Comparison of ENCODE assay signal across 9 cellular contexts in the genomic region with DNA sequence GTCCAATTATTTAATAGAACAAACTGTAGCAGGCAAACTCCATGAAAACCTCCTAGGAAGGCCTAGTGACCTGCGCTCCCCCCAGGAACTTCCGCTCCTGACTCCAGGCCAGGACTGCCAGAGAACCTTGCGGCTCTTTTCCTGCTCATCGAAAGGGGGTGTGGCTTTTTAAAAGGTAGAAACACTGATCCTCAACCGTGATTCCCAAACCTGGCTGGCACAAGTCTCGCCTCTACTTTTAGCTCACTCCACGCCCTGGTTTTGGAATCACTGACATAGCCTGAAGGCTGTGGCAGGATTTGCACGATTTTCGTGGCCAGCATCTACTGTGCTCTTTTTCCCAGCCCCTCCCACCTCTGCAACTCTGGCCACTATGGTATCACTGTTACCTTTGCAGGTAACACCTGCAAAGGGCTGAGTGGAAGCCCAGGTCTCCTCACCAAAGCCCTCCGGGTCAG. TPM values are rescaled to one million over a fixed set of nuclear protein-coding genes. Genes with fewer than 3 reads are reported as not detected.
DNase-seq lines count a peak whose midpoint lies in the region; ATAC-seq and TF ChIP-seq lines count a peak whose summit lies in the region.
"Had no signal": no experiment of that assay in that cellular context is flagged by ENCODE, and none has a peak within 500 bp of the region (broad histone marks: within the 10 kb centered on the region; RNA-seq: fewer than 3 reads in every experiment).

No MANE protein-coding gene starts in this region.

- H3K4me3 Mint-ChIP-seq in stimulated activated effector memory CD8-positive, alpha-beta T cell treated with anti-CD3 and anti-CD28 coated beads, Interleukin-12 subunit alpha, Interleukin-12 subunit beta, amount 100 ng/mL, for 72 hours = no peak overlapping the region

- no peaks in the 10 kb centered on the region for H3K9me2 ChIP-seq in PC-3 (replicated peaks; ENCODE audit: low read length)

- H3K4me3 ChIP-seq in PC-3 (ENCODE audit: low read length) = no peak overlapping the region
- no peak overlapping the region for H3K4me3 ChIP-seq in fibroblast of pulmonary artery (replicated peaks; ENCODE audit: low read depth, low read length)
- no peak overlapping the region for H3K4me3 ChIP-seq in osteoblast (ENCODE audit: insufficient read depth, low read length)

- DNase-seq in DMS153 treated with DMSO at 0.1 percent for 48 hours (lab: John Stamatoyannopoulos, UW; ENCODE audit: unreplicated experiment) (peak; percentile 93), PC-3 (no peak), fibroblast of pulmonary artery (ENCODE audit: low read depth) (peak; percentile 54), osteoblast (ENCODE audit: insufficient read length, low spot score, missing footprints) (no peak), NCI-H1105 (lab: John Stamatoyannopoulos, UW) (no peak), NCI-H774 (lab: John Stamatoyannopoulos, UW) (no peak)
- no peak for DNase-seq in stimulated activated effector memory CD8-positive, alpha-beta T cell treated with anti-CD3 and anti-CD28 coated beads, Interleukin-12 subunit alpha, Interleukin-12 subunit beta, amount 100 ng/mL, for 72 hours (ENCODE audit: low spot score in 2 of 2)
- DNase-seq: activated CD4-positive, CD25-positive, alpha-beta regulatory T cell had no signal

- no peaks in the 10 kb centered on the region for H3K4me1 Mint-ChIP-seq in stimulated activated effector memory CD8-positive, alpha-beta T cell treated with anti-CD3 and anti-CD28 coated beads, Interleukin-12 subunit alpha, Interleukin-12 subunit beta, amount 100 ng/mL, for 72 hours

- H3K36me3 Mint-ChIP-seq in stimulated activated effector memory CD8-positive, alpha-beta T cell treated with anti-CD3 and anti-CD28 coated beads, Interleukin-12 subunit alpha, Interleukin-12 subunit beta, amount 100 ng/mL, for 72 hours = no peaks in the 10 kb centered on the region

- POLR2A ChIA-PET in PC-3 (lab: Charles Lee; ENCODE audit: unreplicated experiment) = no interaction called here

- intact Hi-C loops in PC-3 (cut with micrococcal nuclease) = loop anchor here (5.0 kb wide), 1 partner anchor 43 kb away; a partner anchor contains a TSS

- no peak overlapping the region for H3K9ac ChIP-seq in PC-3 (ENCODE audit: low read length)

- H3K9me3 ChIP-seq in PC-3 (ENCODE audit: low read length) (no peaks in the 10 kb centered on the region), osteoblast (ENCODE audit: low read depth, low read length) (no peaks in the 10 kb centered on the region)

- TF ChIP-seq CTCF in PC-3 (conservative IDR thresholded peaks at IDR 0.05; ENCODE audit: low read depth, low read length) = no peak
- no peak for TF ChIP-seq CTCF in fibroblast of pulmonary artery (IDR thresholded peaks at IDR 0.05; ENCODE audit: low read length, missing control alignments)
- no peak for TF ChIP-seq CTCF in osteoblast (IDR thresholded peaks at IDR 0.05; ENCODE audit: extremely low read depth, low read depth, low read length)

- BruUV-seq in PC-3 (replicated peaks; lab: Mats Ljungman, UMichigan) = no TSS peak

- H3K79me2 ChIP-seq in PC-3 (ENCODE audit: low read length) (peaks cover 90% of the 10 kb centered on the region), osteoblast (ENCODE audit: insufficient read depth, low read length) (peaks cover 73% of the 10 kb centered on the region)

- CTCF ChIA-PET in PC-3 (lab: Charles Lee) = no interaction called here

- H3F3A ChIP-seq in PC-3 (ENCODE audit: low read length, unreplicated experiment) = peaks cover 11% of the 10 kb centered on the region

- H2AFZ ChIP-seq in PC-3 (ENCODE audit: low read length) (no peak overlapping the region), osteoblast (ENCODE audit: low read length) (no peak overlapping the region)

- H4K20me1 ChIP-seq in PC-3 (ENCODE audit: low read length) (no peaks in the 10 kb centered on the region), osteoblast (ENCODE audit: insufficient read depth, low read length) (no peaks in the 10 kb centered on the region)

- H3K4me2 ChIP-seq in PC-3 (ENCODE audit: low read length) (no peak overlapping the region), osteoblast (ENCODE audit: insufficient read depth, low read length) (no peak overlapping the region)

- no peak for ATAC-seq in PC-3
- no peak for ATAC-seq in stimulated activated effector memory CD8-positive, alpha-beta T cell treated with anti-CD3 and anti-CD28 coated beads, Interleukin-12 subunit alpha, Interleukin-12 subunit beta, amount 100 ng/mL, for 72 hours
- no peak for ATAC-seq in GM21360 (IDR thresholded peaks at IDR 0.05; ENCODE audit: unreplicated experiment)

- peaks cover 56% of the 10 kb centered on the region for H3K4me1 ChIP-seq in PC-3 (ENCODE audit: insufficient read depth, low read length)
- peaks cover 77% of the 10 kb centered on the region for H3K4me1 ChIP-seq in osteoblast (ENCODE audit: insufficient read depth, low read length)

- peak overlapping the region; percentile 99 for H3K27ac ChIP-seq in PC-3 (ENCODE audit: low read length)
- H3K27ac ChIP-seq in osteoblast (ENCODE audit: low read depth, low read length) = peak overlapping the region; percentile 100

- H3K36me3 ChIP-seq in PC-3 (ENCODE audit: low read depth, low read length) (peaks cover 44% of the 10 kb centered on the region), osteoblast (ENCODE audit: insufficient read depth, low read length) (peaks cover 35% of the 10 kb centered on the region)

- H3K27me3 ChIP-seq in PC-3 (ENCODE audit: low read length) = no peaks in the 10 kb centered on the region
- H3K27me3 ChIP-seq in osteoblast (ENCODE audit: insufficient read depth, low read length) = no peaks in the 10 kb centered on the region

- H3K9me3 Mint-ChIP-seq in stimulated activated effector memory CD8-positive, alpha-beta T cell treated with anti-CD3 and anti-CD28 coated beads, Interleukin-12 subunit alpha, Interleukin-12 subunit beta, amount 100 ng/mL, for 72 hours = no peaks in the 10 kb centered on the region

- no peak overlapping the region for H3K27ac Mint-ChIP-seq in stimulated activated effector memory CD8-positive, alpha-beta T cell treated with anti-CD3 and anti-CD28 coated beads, Interleukin-12 subunit alpha, Interleukin-12 subunit beta, amount 100 ng/mL, for 72 hours

RNA-seq across cellular contexts. Expression of a gene that starts 43.3 kb away (rescaled TPM):
- total RNA-seq in PC-3 (2014; rRNA removed) (174 and 189 TPM in 2 replicates), osteoblast (352 and 379 TPM in 2 replicates)

RNA-seq across cellular contexts. Expression of a gene that starts 57.6 kb away (rescaled TPM):
- total RNA-seq in PC-3 (2014; rRNA removed) = 62.6 and 63.6 TPM in 2 replicates
- total RNA-seq in osteoblast = 4.7 TPM in 2 replicates

Comparison
In these comparisons a context has a peak if more than half of its experiments do, and no peak if none do; other contexts are left out.
1. DNase-seq: peak in DMS153 treated with DMSO at 0.1 percent for 48 hours (single experiment) and fibroblast of pulmonary artery (single experiment); none in PC-3 (single experiment), osteoblast (single experiment), stimulated activated effector memory CD8-positive, alpha-beta T cell treated with anti-CD3 and anti-CD28 coated beads, Interleukin-12 subunit alpha, Interleukin-12 subunit beta, amount 100 ng/mL, for 72 hours (0 of 2), NCI-H1105 (single experiment) and NCI-H774 (single experiment).
2. RNA of a gene that starts 57.6 kb away (total RNA-seq): 62.6 to 63.6 TPM in PC-3; 4.7 TPM in osteoblast; every median in the first group is over 10 times any median in the second.